11 cellular contexts compared by ENCODE assay signal in the genomic region with DNA sequence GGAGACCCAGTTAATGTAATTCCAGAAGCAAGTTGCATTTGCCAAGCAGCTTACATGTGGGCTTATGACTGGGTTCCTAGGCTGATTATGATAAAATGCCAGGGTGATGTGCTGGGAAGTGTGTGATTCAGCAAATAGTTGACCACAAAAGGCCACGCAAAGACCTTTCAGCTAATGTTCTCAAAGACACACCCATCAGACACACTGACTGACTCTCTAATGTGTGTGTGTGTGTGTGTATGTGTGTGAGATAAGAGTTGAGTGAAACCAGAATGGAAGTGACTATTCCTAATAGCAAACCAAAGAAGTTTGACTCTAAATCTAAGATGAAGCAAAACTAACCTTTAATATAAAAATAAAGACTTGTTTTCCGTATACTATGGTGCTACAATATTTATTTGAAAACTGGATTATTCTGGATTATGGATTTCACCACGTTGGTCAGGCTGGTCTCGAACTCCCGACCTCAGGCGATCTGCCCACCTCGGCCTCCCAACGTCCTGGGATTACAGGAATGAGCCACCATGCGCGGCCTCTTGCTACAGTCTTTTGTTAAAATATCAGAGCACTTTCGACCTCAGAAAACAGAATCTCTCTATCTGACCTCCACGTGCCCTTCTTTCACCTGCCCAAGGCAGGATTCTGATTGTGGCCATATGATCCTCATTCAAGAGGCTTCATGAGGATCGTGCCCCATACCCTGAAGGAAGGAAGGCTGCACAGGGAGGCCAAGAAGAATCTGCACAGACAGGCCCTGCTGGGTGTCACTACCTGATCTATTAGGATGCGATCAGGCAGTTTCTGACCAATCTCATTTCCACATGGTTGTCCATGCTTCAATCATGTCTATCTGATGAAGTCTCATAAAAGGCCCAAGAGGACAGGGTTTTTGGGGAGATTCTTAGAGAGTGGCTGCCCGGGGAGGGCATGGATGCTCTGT.
DNase-seq lines count a peak whose midpoint lies in the region; ATAC-seq, FAIRE-seq and TF ChIP-seq lines count a peak whose summit lies in the region.
"Had no signal": no experiment of that assay in that cellular context is flagged by ENCODE, and none has a peak within 500 bp of the region (broad histone marks: within the 10 kb centered on the region; RNA-seq: fewer than 3 reads in every experiment).

No MANE protein-coding gene starts in this region.

- peak in 1 of 3 donors; percentile 24 for DNase-seq in right cardiac atrium
- DNase-seq in left ventricle myocardium inferior: no peak
- DNase-seq in UCSD-AML1 (lab: John Stamatoyannopoulos, UW; ENCODE audit: unreplicated experiment): peak; percentile 23
- peak; percentile 98 to 99 for DNase-seq in foreskin keratinocyte
- peak; percentile 82 for DNase-seq in urothelium cell line (ENCODE audit: low spot score)
- no peak for DNase-seq in DMS53 treated with DMSO at 0.1 percent for 48 hours (lab: John Stamatoyannopoulos, UW; ENCODE audit: unreplicated experiment)
- DNase-seq in NCI-H748 (lab: John Stamatoyannopoulos, UW; ENCODE audit: unreplicated experiment): no peak
- DNase-seq: activated naive CD8-positive, alpha-beta T cell treated with anti-CD3 and anti-CD28 coated beads, Interleukin-2, amount 10 ng/mL, durations not matched to agents 7 days and 5 days; KBM-7 had no signal

- 83% methylated on average over 15 of the region's 15 CpGs for WGBS in right cardiac atrium

- no peak for FAIRE-seq in urothelium cell line (lab: Jason Lieb, UNC)

- no peak overlapping the region for H3K4me3 ChIP-seq in right cardiac atrium (ENCODE audit: low read length)
- H3K4me3 ChIP-seq in left ventricle myocardium inferior: no peak overlapping the region
- H3K4me3 ChIP-seq: prostate gland had no signal

- H3K9me3 ChIP-seq in right cardiac atrium (ENCODE audit: control insufficient read depth, low read length) (no peaks in the 10 kb centered on the region), left ventricle myocardium inferior (replicated peaks) (no peaks in the 10 kb centered on the region)
- H3K9me3 ChIP-seq: prostate gland had no signal

- ATAC-seq in right cardiac atrium (peak; percentile 61 to 92), foreskin keratinocyte (peak; percentile 97), GM19351 (IDR thresholded peaks at IDR 0.05; ENCODE audit: unreplicated experiment) (no peak)

- H3K27ac ChIP-seq in right cardiac atrium (ENCODE audit: low read length) (no peak overlapping the region), left ventricle myocardium inferior (replicated peaks) (no peak overlapping the region), foreskin keratinocyte (peak overlapping the region; percentile 73)
- H3K27ac ChIP-seq: prostate gland had no signal

- no peak for TF ChIP-seq CTCF in left ventricle myocardium inferior (IDR thresholded peaks at IDR 0.05; ENCODE audit: borderline replicate concordance)
- no peak for TF ChIP-seq CTCF in foreskin keratinocyte (conservative IDR thresholded peaks at IDR 0.05)

- H3K4me1 ChIP-seq in right cardiac atrium (ENCODE audit: control insufficient read depth, insufficient read depth, low read length) (peaks cover 1% of the 10 kb centered on the region), left ventricle myocardium inferior (no peaks in the 10 kb centered on the region), foreskin keratinocyte (peaks cover 10% of the 10 kb centered on the region)
- H3K4me1 ChIP-seq: prostate gland had no signal

- H3K27me3 ChIP-seq in right cardiac atrium (ENCODE audit: control insufficient read depth, insufficient read depth): no peaks in the 10 kb centered on the region
- no peaks in the 10 kb centered on the region for H3K27me3 ChIP-seq in left ventricle myocardium inferior (ENCODE audit: low read depth)
- H3K27me3 ChIP-seq in foreskin keratinocyte: no peaks in the 10 kb centered on the region

- intact Hi-C loops in right cardiac atrium (cut with DNase I): no loop called here
- intact Hi-C loops in left ventricle myocardium inferior (cut with micrococcal nuclease): no loop called here

- H3K36me3 ChIP-seq in left ventricle myocardium inferior: peaks cover 49% of the 10 kb centered on the region
- H3K36me3 ChIP-seq: prostate gland had no signal

Comparison
In these comparisons a context has a peak if more than half of its experiments do, and no peak if none do; other contexts are left out.
1. DNase-seq: peak in UCSD-AML1 (single experiment), foreskin keratinocyte (2 of 2) and urothelium cell line (single experiment); none in left ventricle myocardium inferior (single experiment), DMS53 treated with DMSO at 0.1 percent for 48 hours (single experiment) and NCI-H748 (single experiment).